1 cellular context compared by ENCODE assay signal in the genomic region with DNA sequence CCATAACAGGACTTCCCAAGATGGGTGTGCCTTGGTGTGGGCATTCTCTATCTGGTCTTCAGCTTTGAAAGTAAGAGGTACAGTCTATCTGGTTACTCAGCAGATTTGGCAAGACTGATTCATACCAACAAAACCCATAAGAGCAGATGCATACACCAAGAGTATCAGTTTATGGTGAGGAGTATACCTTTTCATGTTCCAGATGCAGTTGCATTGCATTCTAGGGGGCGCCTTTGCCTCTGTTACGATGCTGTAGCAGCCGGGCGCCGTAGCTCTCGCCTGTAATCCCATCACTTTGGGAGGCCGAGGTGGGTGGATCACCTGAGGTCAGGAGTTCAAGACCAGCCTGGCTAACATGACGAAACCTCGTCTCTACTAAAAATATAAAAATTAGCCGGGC.
TF ChIP-seq lines count a peak whose summit lies in the region.

No MANE protein-coding gene starts in this region.

TF ChIP-seq in H1, 55 proteins besides CTCF, POLR2A, EP300 and RAD21:
- 0 out of 2 replicates have a peak, but pooled peaks have one; percentile 31 for TF ChIP-seq KDM1A (IDR thresholded peaks at IDR 0.05; ENCODE audit: borderline replicate concordance, low read length)
- no peak for TF ChIP-seq JUND (IDR thresholded peaks at IDR 0.05; ENCODE audit: low read length)
- no peak for TF ChIP-seq GABPA (IDR thresholded peaks at IDR 0.05; ENCODE audit: borderline replicate concordance, insufficient read depth, low read length)
